ENCODE assay signal across 25 cellular contexts in genomic region chr10:19316204-19316870, GRCh38.
"Had no signal": no experiment of that assay in that cellular context is flagged by ENCODE, and none has a peak within 500 bp of the region (broad histone marks: within the 10 kb centered on the region; RNA-seq: fewer than 3 reads in every experiment).

No MANE protein-coding gene starts in this region.

- H3K9me3 ChIP-seq: esophagus squamous epithelium, mucosa of descending colon, neutrophil, pancreas, right atrium auricular region, spleen, thoracic aorta, tibial nerve, upper lobe of left lung had no signal

- ATAC-seq: left lobe of liver; mucosa of descending colon; natural killer cell treated with Interleukin-12 subunit alpha and Interleukin-12 subunit beta and Interleukin-15 and Interleukin-18, amount 100 ng/mL, for 72 hours; pancreas; stimulated activated naive B cell treated with anti-CD40 and anti-IgM and Interleukin-4, amounts not matched to agents 10 μg/mL and 1 μg/mL and 100 μg/mL, for 72 hours had no signal

- H3K4me3 ChIP-seq: coronary artery, esophagus squamous epithelium, lung, mucosa of descending colon, pancreas, right atrium auricular region, skin epidermis, spleen, thoracic aorta, tibial nerve, upper lobe of left lung had no signal

- H3K36me3 Mint-ChIP-seq: memory B cell; mesothelial cell of epicardium; naive B cell; natural killer cell treated with Interleukin-12 subunit alpha and Interleukin-12 subunit beta and Interleukin-15 and Interleukin-18, amount 100 ng/mL, for 72 hours; stimulated activated naive B cell treated with anti-CD40 and anti-IgM and Interleukin-4, amounts not matched to agents 10 μg/mL and 1 μg/mL and 100 μg/mL, for 72 hours had no signal

- H3K27me3 ChIP-seq: esophagus squamous epithelium, neutrophil, pancreas, right atrium auricular region, spleen, tibial nerve, upper lobe of left lung had no signal

- H3K4me1 ChIP-seq: esophagus squamous epithelium, pancreas, right atrium auricular region, spleen, tibial nerve, upper lobe of left lung had no signal

- H3K9me3 Mint-ChIP-seq: memory B cell; natural killer cell treated with Interleukin-12 subunit alpha and Interleukin-12 subunit beta and Interleukin-15 and Interleukin-18, amount 100 ng/mL, for 72 hours; neural crest cell; stimulated activated naive B cell treated with anti-CD40 and anti-IgM and Interleukin-4, amounts not matched to agents 10 μg/mL and 1 μg/mL and 100 μg/mL, for 72 hours had no signal

- DNase-seq: dermis blood vessel endothelial cell; effector memory CD4-positive, alpha-beta T cell; esophagus squamous epithelium; hypothalamus; mucosa of descending colon; naive B cell; pancreas; spleen; stimulated activated CD4-positive, alpha-beta T cell treated with anti-CD3 and anti-CD28 coated beads, Interleukin-4, amount 100 ng/mL, for 4 hours; stimulated activated naive B cell treated with anti-CD40 and anti-IgM and Interleukin-4, amounts not matched to agents 10 μg/mL and 1 μg/mL and 100 μg/mL, for 72 hours; upper lobe of left lung had no signal

- H3K36me3 ChIP-seq: esophagus squamous epithelium, neutrophil, pancreas, right atrium auricular region, spleen, thoracic aorta, tibial nerve, upper lobe of left lung had no signal

- H3K4me3 Mint-ChIP-seq: memory B cell; mesothelial cell of epicardium; naive B cell; natural killer cell treated with Interleukin-12 subunit alpha and Interleukin-12 subunit beta and Interleukin-15 and Interleukin-18, amount 100 ng/mL, for 72 hours; neural crest cell; stimulated activated naive B cell treated with anti-CD40 and anti-IgM and Interleukin-4, amounts not matched to agents 10 μg/mL and 1 μg/mL and 100 μg/mL, for 72 hours; stimulated activated naive CD8-positive, alpha-beta T cell treated with anti-CD3 and anti-CD28 coated beads, Interleukin-15, Interleukin-2, amounts not matched to agents 100 ng/mL and 50 ng/mL, for 24 hours had no signal

- H3K27ac Mint-ChIP-seq: memory B cell; mesothelial cell of epicardium; natural killer cell treated with Interleukin-12 subunit alpha and Interleukin-12 subunit beta and Interleukin-15 and Interleukin-18, amount 100 ng/mL, for 72 hours; progenitor cell of endocrine pancreas; stimulated activated naive B cell treated with anti-CD40 and anti-IgM and Interleukin-4, amounts not matched to agents 10 μg/mL and 1 μg/mL and 100 μg/mL, for 72 hours; stimulated activated naive CD8-positive, alpha-beta T cell treated with anti-CD3 and anti-CD28 coated beads, Interleukin-15, Interleukin-2, amounts not matched to agents 100 ng/mL and 50 ng/mL, for 24 hours had no signal

- H3K4me1 Mint-ChIP-seq: memory B cell; mesothelial cell of epicardium; naive B cell; neural crest cell; stimulated activated naive B cell treated with anti-CD40 and anti-IgM and Interleukin-4, amounts not matched to agents 10 μg/mL and 1 μg/mL and 100 μg/mL, for 72 hours had no signal

- H3K27ac ChIP-seq: coronary artery, esophagus squamous epithelium, neutrophil, pancreas, right atrium auricular region, skin epidermis, spleen, thoracic aorta, tibial nerve, upper lobe of left lung had no signal

- H3K27me3 Mint-ChIP-seq: memory B cell; naive B cell; natural killer cell treated with Interleukin-12 subunit alpha and Interleukin-12 subunit beta and Interleukin-15 and Interleukin-18, amount 100 ng/mL, for 72 hours; progenitor cell of endocrine pancreas; stimulated activated naive B cell treated with anti-CD40 and anti-IgM and Interleukin-4, amounts not matched to agents 10 μg/mL and 1 μg/mL and 100 μg/mL, for 72 hours; stimulated activated naive CD8-positive, alpha-beta T cell treated with anti-CD3 and anti-CD28 coated beads, Interleukin-15, Interleukin-2, amounts not matched to agents 100 ng/mL and 50 ng/mL, for 24 hours had no signal
